In the genomic region with DNA sequence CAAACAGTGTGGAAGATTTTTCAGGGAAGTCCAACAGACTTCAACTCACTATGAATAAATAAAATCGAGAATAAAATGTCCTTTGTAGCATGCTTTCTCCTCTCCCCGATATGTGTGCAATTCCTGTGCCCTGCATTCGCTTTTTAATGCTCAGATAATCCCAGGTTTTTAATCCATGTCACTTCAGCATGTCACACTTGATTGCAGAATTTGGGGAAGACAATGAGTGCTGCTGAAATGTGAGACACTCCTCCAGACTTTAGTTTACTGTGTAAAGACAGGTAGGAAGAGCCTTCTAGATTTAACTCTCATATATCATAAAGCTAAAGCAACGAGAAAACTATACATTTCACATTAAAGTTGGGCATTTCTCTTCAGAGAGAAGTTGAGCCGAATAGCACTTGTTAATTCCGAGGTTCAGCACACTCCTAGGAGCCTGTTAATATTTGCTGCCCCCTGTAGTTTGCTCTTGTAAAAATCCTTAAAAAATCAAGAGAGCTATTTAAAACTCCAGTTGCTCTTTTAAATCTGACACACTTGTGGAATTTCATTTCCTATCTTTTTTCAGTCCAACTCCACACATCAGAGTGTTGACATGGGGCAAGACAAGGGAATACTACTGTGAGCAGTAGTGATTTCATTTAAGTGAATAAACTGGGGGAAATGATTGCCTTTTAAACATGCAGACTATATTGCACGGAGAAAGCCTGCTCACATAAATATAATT, we compare ENCODE assay signal across 8 cellular contexts.
DNase-seq lines count a peak whose midpoint lies in the region; ATAC-seq, FAIRE-seq and TF ChIP-seq lines count a peak whose summit lies in the region.

No MANE protein-coding gene starts in this region.

- no peaks in the 10 kb centered on the region for H3K27me3 ChIP-seq in pancreas

- H3K4me3 Mint-ChIP-seq in CD14-positive monocyte (no peak overlapping the region), T-cell (no peak overlapping the region)

- peak; percentile 79 for FAIRE-seq in RCC 7860 (lab: Jason Lieb, UNC)
- FAIRE-seq in pancreas (lab: Jason Lieb, UNC) = peak; percentile 79
- FAIRE-seq in GM19239 (lab: Jason Lieb, UNC) = no peak

- H3K4me3 ChIP-seq in fibroblast of pulmonary artery (replicated peaks; ENCODE audit: low read depth, low read length) = no peak overlapping the region
- no peak overlapping the region for H3K4me3 ChIP-seq in pancreas

- no peak overlapping the region for H3K27ac ChIP-seq in pancreas

- H3K27me3 Mint-ChIP-seq in CD14-positive monocyte (ENCODE audit: low read depth in 3 of 3) (peaks cover 0 to 1% (median 0%) of the 10 kb centered on the region in 3 donors), T-cell (no peaks in the 10 kb centered on the region)

- H3K4me1 ChIP-seq in pancreas = no peaks in the 10 kb centered on the region

- CTCF ChIA-PET in T-cell (lab: Charles Lee) = interaction anchor here in 1 of 2 donors (0.6 to 1.4 kb wide), 5 partner anchors 12 to 1655 kb away, joined by 3 to 5 read pairs (median 3); no protein-coding TSS in a partner anchor

- no peaks in the 10 kb centered on the region for H3K9me3 Mint-ChIP-seq in CD14-positive monocyte
- no peaks in the 10 kb centered on the region for H3K9me3 Mint-ChIP-seq in T-cell

- intact Hi-C loops in CD14-positive monocyte (cut with micrococcal nuclease) (loop anchor here in 1 of 2 donors (10.0 kb wide), 1 partner anchor 1321 kb away; no protein-coding TSS in a partner anchor), pancreas (cut with DNase I) (loop anchor here in 1 of 3 donors (10.0 kb wide), 1 partner anchor 1331 kb away; no protein-coding TSS in a partner anchor)

- TF ChIP-seq CTCF in CD14-positive monocyte (IDR thresholded peaks at IDR 0.05) (peak; percentile 41), fibroblast of pulmonary artery (IDR thresholded peaks at IDR 0.05; ENCODE audit: low read length, missing control alignments) (peak; percentile 61), pancreas (IDR thresholded peaks at IDR 0.05) (peak in 2 of 4 donors; percentile 39 to 42)

- H3K27ac Mint-ChIP-seq in CD14-positive monocyte (no peak overlapping the region), T-cell (no peak overlapping the region)

- POLR2A ChIA-PET in T-cell (lab: Charles Lee) = no interaction called here

- H3K36me3 Mint-ChIP-seq in CD14-positive monocyte = no peaks in the 10 kb centered on the region
- H3K36me3 Mint-ChIP-seq in T-cell = no peaks in the 10 kb centered on the region

- WGBS in pancreas, 2 donors = 19 to 23% methylated on average over 7 of the region's 7 CpGs

- TF ChIP-seq EP300 in Ishikawa (IDR thresholded peaks at IDR 0.05; ENCODE audit: borderline replicate concordance) = no peak

- peak; percentile 22; the same call in 1 of the 2 replicates for TF ChIP-seq RAD21 in Ishikawa (IDR thresholded peaks at IDR 0.05; ENCODE audit: low read depth)

- no peaks in the 10 kb centered on the region for H3K36me3 ChIP-seq in pancreas

- H3K4me1 Mint-ChIP-seq in CD14-positive monocyte (no peaks in the 10 kb centered on the region), T-cell (peaks cover 0 to 5% (median 3%) of the 10 kb centered on the region in 3 donors)

- H3K9me3 ChIP-seq in pancreas = no peaks in the 10 kb centered on the region

- DNase-seq in CD14-positive monocyte (ENCODE audit: low spot score) = no peak
- DNase-seq in RCC 7860 (ENCODE audit: low spot score) = peak; percentile 38
- DNase-seq in fibroblast of pulmonary artery (ENCODE audit: low read depth) = peak; percentile 65
- no peak for DNase-seq in pancreas
- no peak for DNase-seq in T-cell
- DNase-seq in GM19239 (ENCODE audit: insufficient read length, low spot score) = no peak

- peak in 3 of 4 donors; percentile 76 to 78 (median 77) for ATAC-seq in pancreas
- no peak for ATAC-seq in GM21360 (IDR thresholded peaks at IDR 0.05; ENCODE audit: unreplicated experiment)
- ATAC-seq in T-cell (replicated peaks in 1 of 4) = no peak

TF ChIP-seq in Ishikawa, 13 proteins besides CTCF, POLR2A, EP300 and RAD21:
- TF ChIP-seq REST (IDR thresholded peaks at IDR 0.05; ENCODE audit: low read depth) (no peak), ZBTB7A (IDR thresholded peaks at IDR 0.05; ENCODE audit: low read depth) (no peak), TAF1 (IDR thresholded peaks at IDR 0.05; ENCODE audit: low read depth) (no peak), EGR1 (IDR thresholded peaks at IDR 0.05) (no peak), TEAD4 (IDR thresholded peaks at IDR 0.05) (no peak), CREB1 (IDR thresholded peaks at IDR 0.05; ENCODE audit: low read depth) (no peak), CEBPB (IDR thresholded peaks at IDR 0.05) (no peak), NFIC (IDR thresholded peaks at IDR 0.05) (no peak), FOXM1 (IDR thresholded peaks at IDR 0.05; ENCODE audit: borderline replicate concordance, low read depth) (no peak), YY1 (IDR thresholded peaks at IDR 0.05; ENCODE audit: low read depth) (no peak), TCF12 (IDR thresholded peaks at IDR 0.05; ENCODE audit: low read depth) (no peak)
- TF ChIP-seq, protein P1, sequence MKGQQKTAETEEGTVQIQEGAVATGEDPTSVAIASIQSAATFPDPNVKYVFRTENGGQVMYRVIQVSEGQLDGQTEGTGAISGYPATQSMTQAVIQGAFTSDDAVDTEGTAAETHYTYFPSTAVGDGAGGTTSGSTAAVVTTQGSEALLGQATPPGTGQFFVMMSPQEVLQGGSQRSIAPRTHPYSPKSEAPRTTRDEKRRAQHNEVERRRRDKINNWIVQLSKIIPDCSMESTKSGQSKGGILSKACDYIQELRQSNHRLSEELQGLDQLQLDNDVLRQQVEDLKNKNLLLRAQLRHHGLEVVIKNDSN (IDR thresholded peaks at IDR 0.05) = no peak
- TF ChIP-seq, protein P2, sequence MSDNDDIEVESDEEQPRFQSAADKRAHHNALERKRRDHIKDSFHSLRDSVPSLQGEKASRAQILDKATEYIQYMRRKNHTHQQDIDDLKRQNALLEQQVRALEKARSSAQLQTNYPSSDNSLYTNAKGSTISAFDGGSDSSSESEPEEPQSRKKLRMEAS (IDR thresholded peaks at IDR 0.05) = no peak

Comparison
In these comparisons a context has a peak if more than half of its experiments do, and no peak if none do; other contexts are left out.
1. DNase-seq: peak in RCC 7860 (single experiment) and fibroblast of pulmonary artery (single experiment); none in CD14-positive monocyte (single experiment), pancreas (0 of 6), T-cell (0 of 34) and GM19239 (single experiment).
2. ATAC-seq: peak in pancreas (3 of 4); none in GM21360 (single experiment) and T-cell (0 of 4).